ENCODE assay signal across 25 cellular contexts in genomic region chr2:189047469-189047868, GRCh38.
"Had no signal": no experiment of that assay in that cellular context is flagged by ENCODE, and none has a peak within 500 bp of the region (broad histone marks: within the 10 kb centered on the region; RNA-seq: fewer than 3 reads in every experiment).

No MANE protein-coding gene starts in this region.

- H3K27ac ChIP-seq: colonic mucosa, epithelial cell of prostate, gastrocnemius medialis, lower lobe of right lung, neutrophil, prostate gland, right atrium auricular region, sigmoid colon, suprapubic skin, transverse colon, upper lobe of right lung, uterus had no signal

- H3K4me3 Mint-ChIP-seq: dendritic cell treated with granulocyte-macrophage colony-stimulating factor and Interleukin-4, amounts not matched to agents 40 ng/mL and 50 ng/mL, for 4 days; endodermal cell; natural killer cell; stimulated activated naive B cell treated with anti-CD40 and anti-IgM and Interleukin-4, amounts not matched to agents 10 μg/mL and 1 μg/mL and 100 μg/mL, for 72 hours; stimulated activated naive CD8-positive, alpha-beta T cell treated with anti-CD3 and anti-CD28 coated beads, Interleukin-15, Interleukin-2, amounts not matched to agents 100 ng/mL and 50 ng/mL, for 24 hours had no signal

- H3K27me3 Mint-ChIP-seq: dendritic cell treated with granulocyte-macrophage colony-stimulating factor and Interleukin-4, amounts not matched to agents 40 ng/mL and 50 ng/mL, for 4 days; stimulated activated naive B cell treated with anti-CD40 and anti-IgM and Interleukin-4, amounts not matched to agents 10 μg/mL and 1 μg/mL and 100 μg/mL, for 72 hours; stimulated activated naive CD8-positive, alpha-beta T cell treated with anti-CD3 and anti-CD28 coated beads, Interleukin-15, Interleukin-2, amounts not matched to agents 100 ng/mL and 50 ng/mL, for 24 hours had no signal

- DNase-seq: colonic mucosa; effector CD8-positive, alpha-beta T cell; endodermal cell; foreskin fibroblast; gastrocnemius medialis; head of caudate nucleus; left ventricle myocardium superior; lower lobe of right lung; natural killer cell; sigmoid colon; stimulated activated CD4-positive, alpha-beta T cell treated with anti-CD3 and anti-CD28 coated beads, Interleukin-15, amount 100 ng/mL, for 24 hours; stimulated activated CD4-positive, alpha-beta T cell treated with anti-CD3 and anti-CD28 coated beads, Interleukin-2, amount 100 ng/mL, for 48 hours; stimulated activated naive B cell treated with anti-CD40 and anti-IgM and Interleukin-4, amounts not matched to agents 10 μg/mL and 1 μg/mL and 100 μg/mL, for 72 hours; transverse colon; upper lobe of right lung; uterus had no signal

- H3K9me3 Mint-ChIP-seq: dendritic cell treated with granulocyte-macrophage colony-stimulating factor and Interleukin-4, amounts not matched to agents 40 ng/mL and 50 ng/mL, for 4 days; endodermal cell; stimulated activated naive B cell treated with anti-CD40 and anti-IgM and Interleukin-4, amounts not matched to agents 10 μg/mL and 1 μg/mL and 100 μg/mL, for 72 hours; stimulated activated naive CD8-positive, alpha-beta T cell treated with anti-CD3 and anti-CD28 coated beads, Interleukin-15, Interleukin-2, amounts not matched to agents 100 ng/mL and 50 ng/mL, for 24 hours had no signal

- H3K4me1 ChIP-seq: colonic mucosa, gastrocnemius medialis, lower lobe of right lung, prostate gland, right atrium auricular region, sigmoid colon, suprapubic skin, transverse colon, upper lobe of right lung, uterus had no signal

- H3K27me3 ChIP-seq: colonic mucosa, gastrocnemius medialis, neutrophil, right atrium auricular region, sigmoid colon, suprapubic skin, transverse colon, upper lobe of right lung, uterus had no signal

- H3K36me3 Mint-ChIP-seq: natural killer cell; stimulated activated naive B cell treated with anti-CD40 and anti-IgM and Interleukin-4, amounts not matched to agents 10 μg/mL and 1 μg/mL and 100 μg/mL, for 72 hours had no signal

- H3K4me1 Mint-ChIP-seq: endodermal cell; natural killer cell; stimulated activated naive B cell treated with anti-CD40 and anti-IgM and Interleukin-4, amounts not matched to agents 10 μg/mL and 1 μg/mL and 100 μg/mL, for 72 hours had no signal

- H3K27ac Mint-ChIP-seq: dendritic cell treated with granulocyte-macrophage colony-stimulating factor and Interleukin-4, amounts not matched to agents 40 ng/mL and 50 ng/mL, for 4 days; endodermal cell; natural killer cell; stimulated activated naive B cell treated with anti-CD40 and anti-IgM and Interleukin-4, amounts not matched to agents 10 μg/mL and 1 μg/mL and 100 μg/mL, for 72 hours; stimulated activated naive CD8-positive, alpha-beta T cell treated with anti-CD3 and anti-CD28 coated beads, Interleukin-15, Interleukin-2, amounts not matched to agents 100 ng/mL and 50 ng/mL, for 24 hours had no signal

- H3K4me3 ChIP-seq: colonic mucosa, gastrocnemius medialis, lower lobe of right lung, prostate gland, right atrium auricular region, sigmoid colon, suprapubic skin, transverse colon, upper lobe of right lung, uterus had no signal

- ATAC-seq: esophagus mucosa; gastrocnemius medialis; left ventricle myocardium superior; lower lobe of right lung; natural killer cell; stimulated activated naive B cell treated with anti-CD40 and anti-IgM and Interleukin-4, amounts not matched to agents 10 μg/mL and 1 μg/mL and 100 μg/mL, for 72 hours; upper lobe of right lung had no signal

- H3K36me3 ChIP-seq: colonic mucosa, neutrophil, prostate gland, uterus had no signal

- H3K9me3 ChIP-seq: colonic mucosa, gastrocnemius medialis, lower lobe of right lung, neutrophil, prostate gland, right atrium auricular region, sigmoid colon, suprapubic skin, transverse colon, upper lobe of right lung, uterus had no signal

- FAIRE-seq: keratinocyte had no signal
